In the genomic region with DNA sequence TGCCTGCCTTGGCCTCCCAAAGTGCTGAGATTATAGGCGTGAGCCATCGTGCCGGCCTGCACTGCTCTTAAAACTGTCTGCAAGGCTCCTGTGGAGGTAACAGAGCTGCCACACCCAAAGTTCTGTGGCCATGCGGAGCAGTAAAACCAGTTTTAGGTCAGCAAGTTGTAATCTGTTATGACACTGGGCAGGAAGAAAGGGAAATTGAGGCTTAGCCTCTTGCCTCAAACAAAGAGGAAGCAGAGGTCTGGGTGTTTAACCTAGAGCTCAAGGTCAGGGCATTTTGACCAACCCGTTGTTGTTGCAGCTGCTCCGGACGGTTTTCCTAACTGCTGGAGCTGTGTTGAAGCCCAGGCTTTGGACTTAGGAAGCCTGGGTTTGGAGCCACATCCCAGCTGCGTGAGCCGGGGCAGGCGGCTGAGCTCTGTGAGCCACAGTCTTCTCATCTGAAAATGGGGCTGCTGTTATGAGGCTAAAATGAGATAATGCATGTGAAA, we compare ENCODE assay signal across 1 cellular context.
TF ChIP-seq lines count a peak whose summit lies in the region.

No MANE protein-coding gene starts in this region.

TF ChIP-seq in HepG2, 621 proteins besides CTCF, POLR2A, EP300 and RAD21 (continued from another document and continues in another):
- TF ChIP-seq, protein P1, sequence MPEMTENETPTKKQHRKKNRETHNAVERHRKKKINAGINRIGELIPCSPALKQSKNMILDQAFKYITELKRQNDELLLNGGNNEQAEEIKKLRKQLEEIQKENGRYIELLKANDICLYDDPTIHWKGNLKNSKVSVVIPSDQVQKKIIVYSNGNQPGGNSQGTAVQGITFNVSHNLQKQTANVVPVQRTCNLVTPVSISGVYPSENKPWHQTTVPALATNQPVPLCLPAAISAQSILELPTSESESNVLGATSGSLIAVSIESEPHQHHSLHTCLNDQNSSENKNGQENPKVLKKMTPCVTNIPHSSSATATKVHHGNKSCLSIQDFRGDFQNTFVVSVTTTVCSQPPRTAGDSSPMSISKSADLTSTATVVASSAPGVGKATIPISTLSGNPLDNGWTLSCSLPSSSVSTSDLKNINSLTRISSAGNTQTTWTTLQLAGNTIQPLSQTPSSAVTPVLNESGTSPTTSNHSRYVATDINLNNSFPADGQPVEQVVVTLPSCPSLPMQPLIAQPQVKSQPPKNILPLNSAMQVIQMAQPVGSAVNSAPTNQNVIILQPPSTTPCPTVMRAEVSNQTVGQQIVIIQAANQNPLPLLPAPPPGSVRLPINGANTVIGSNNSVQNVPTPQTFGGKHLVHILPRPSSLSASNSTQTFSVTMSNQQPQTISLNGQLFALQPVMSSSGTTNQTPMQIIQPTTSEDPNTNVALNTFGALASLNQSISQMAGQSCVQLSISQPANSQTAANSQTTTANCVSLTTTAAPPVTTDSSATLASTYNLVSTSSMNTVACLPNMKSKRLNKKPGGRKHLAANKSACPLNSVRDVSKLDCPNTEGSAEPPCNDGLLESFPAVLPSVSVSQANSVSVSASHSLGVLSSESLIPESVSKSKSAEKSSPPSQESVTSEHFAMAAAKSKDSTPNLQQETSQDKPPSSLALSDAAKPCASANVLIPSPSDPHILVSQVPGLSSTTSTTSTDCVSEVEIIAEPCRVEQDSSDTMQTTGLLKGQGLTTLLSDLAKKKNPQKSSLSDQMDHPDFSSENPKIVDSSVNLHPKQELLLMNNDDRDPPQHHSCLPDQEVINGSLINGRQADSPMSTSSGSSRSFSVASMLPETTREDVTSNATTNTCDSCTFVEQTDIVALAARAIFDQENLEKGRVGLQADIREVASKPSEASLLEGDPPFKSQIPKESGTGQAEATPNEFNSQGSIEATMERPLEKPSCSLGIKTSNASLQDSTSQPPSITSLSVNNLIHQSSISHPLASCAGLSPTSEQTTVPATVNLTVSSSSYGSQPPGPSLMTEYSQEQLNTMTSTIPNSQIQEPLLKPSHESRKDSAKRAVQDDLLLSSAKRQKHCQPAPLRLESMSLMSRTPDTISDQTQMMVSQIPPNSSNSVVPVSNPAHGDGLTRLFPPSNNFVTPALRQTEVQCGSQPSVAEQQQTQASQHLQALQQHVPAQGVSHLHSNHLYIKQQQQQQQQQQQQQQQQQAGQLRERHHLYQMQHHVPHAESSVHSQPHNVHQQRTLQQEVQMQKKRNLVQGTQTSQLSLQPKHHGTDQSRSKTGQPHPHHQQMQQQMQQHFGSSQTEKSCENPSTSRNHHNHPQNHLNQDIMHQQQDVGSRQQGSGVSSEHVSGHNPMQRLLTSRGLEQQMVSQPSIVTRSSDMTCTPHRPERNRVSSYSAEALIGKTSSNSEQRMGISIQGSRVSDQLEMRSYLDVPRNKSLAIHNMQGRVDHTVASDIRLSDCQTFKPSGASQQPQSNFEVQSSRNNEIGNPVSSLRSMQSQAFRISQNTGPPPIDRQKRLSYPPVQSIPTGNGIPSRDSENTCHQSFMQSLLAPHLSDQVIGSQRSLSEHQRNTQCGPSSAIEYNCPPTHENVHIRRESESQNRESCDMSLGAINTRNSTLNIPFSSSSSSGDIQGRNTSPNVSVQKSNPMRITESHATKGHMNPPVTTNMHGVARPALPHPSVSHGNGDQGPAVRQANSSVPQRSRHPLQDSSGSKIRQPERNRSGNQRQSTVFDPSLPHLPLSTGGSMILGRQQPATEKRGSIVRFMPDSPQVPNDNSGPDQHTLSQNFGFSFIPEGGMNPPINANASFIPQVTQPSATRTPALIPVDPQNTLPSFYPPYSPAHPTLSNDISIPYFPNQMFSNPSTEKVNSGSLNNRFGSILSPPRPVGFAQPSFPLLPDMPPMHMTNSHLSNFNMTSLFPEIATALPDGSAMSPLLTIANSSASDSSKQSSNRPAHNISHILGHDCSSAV (CRISPR knock-in tag; IDR thresholded peaks at IDR 0.05; ENCODE audit: borderline replicate concordance): no peak
- TF ChIP-seq MNT (IDR thresholded peaks at IDR 0.05): no peak
- TF ChIP-seq ZBTB21 (CRISPR knock-in tag; IDR thresholded peaks at IDR 0.05): no peak
- no peak for TF ChIP-seq ELK4 (CRISPR knock-in tag; IDR thresholded peaks at IDR 0.05; ENCODE audit: borderline replicate concordance)
- TF ChIP-seq, protein P2, sequence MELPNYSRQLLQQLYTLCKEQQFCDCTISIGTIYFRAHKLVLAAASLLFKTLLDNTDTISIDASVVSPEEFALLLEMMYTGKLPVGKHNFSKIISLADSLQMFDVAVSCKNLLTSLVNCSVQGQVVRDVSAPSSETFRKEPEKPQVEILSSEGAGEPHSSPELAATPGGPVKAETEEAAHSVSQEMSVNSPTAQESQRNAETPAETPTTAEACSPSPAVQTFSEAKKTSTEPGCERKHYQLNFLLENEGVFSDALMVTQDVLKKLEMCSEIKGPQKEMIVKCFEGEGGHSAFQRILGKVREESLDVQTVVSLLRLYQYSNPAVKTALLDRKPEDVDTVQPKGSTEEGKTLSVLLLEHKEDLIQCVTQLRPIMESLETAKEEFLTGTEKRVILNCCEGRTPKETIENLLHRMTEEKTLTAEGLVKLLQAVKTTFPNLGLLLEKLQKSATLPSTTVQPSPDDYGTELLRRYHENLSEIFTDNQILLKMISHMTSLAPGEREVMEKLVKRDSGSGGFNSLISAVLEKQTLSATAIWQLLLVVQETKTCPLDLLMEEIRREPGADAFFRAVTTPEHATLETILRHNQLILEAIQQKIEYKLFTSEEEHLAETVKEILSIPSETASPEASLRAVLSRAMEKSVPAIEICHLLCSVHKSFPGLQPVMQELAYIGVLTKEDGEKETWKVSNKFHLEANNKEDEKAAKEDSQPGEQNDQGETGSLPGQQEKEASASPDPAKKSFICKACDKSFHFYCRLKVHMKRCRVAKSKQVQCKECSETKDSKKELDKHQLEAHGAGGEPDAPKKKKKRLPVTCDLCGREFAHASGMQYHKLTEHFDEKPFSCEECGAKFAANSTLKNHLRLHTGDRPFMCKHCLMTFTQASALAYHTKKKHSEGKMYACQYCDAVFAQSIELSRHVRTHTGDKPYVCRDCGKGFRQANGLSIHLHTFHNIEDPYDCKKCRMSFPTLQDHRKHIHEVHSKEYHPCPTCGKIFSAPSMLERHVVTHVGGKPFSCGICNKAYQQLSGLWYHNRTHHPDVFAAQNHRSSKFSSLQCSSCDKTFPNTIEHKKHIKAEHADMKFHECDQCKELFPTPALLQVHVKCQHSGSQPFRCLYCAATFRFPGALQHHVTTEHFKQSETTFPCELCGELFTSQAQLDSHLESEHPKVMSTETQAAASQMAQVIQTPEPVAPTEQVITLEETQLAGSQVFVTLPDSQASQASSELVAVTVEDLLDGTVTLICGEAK (IDR thresholded peaks at IDR 0.05): no peak
- TF ChIP-seq, protein P2 (CRISPR knock-in tag; IDR thresholded peaks at IDR 0.05): no peak
- TF ChIP-seq NR2F6 (IDR thresholded peaks at IDR 0.05): no peak
- TF ChIP-seq NR2F6 (CRISPR knock-in tag; IDR thresholded peaks at IDR 0.05): peak; percentile 72
- TF ChIP-seq MTA3 (CRISPR knock-in tag; IDR thresholded peaks at IDR 0.05): no peak
- no peak for TF ChIP-seq U2AF2 (IDR thresholded peaks at IDR 0.05; ENCODE audit: low read depth, low read length)
- TF ChIP-seq ZNF724P (CRISPR knock-in tag; IDR thresholded peaks at IDR 0.05; ENCODE audit: borderline replicate concordance): no peak
- TF ChIP-seq TBL1XR1 (IDR thresholded peaks at IDR 0.05; ENCODE audit: borderline replicate concordance, low read length, partially characterized antibody): no peak
- peak; percentile 71; the same call in 1 of the 2 replicates for TF ChIP-seq ZNF710 (CRISPR knock-in tag; IDR thresholded peaks at IDR 0.05; ENCODE audit: borderline replicate concordance)
- no peak for TF ChIP-seq ZFP36 (IDR thresholded peaks at IDR 0.05; ENCODE audit: borderline replicate concordance, low read depth, low read length, partially characterized antibody)
- no peak for TF ChIP-seq YEATS2 (CRISPR knock-in tag; IDR thresholded peaks at IDR 0.05; ENCODE audit: borderline replicate concordance)
- TF ChIP-seq RXRA (CRISPR knock-in tag; IDR thresholded peaks at IDR 0.05): peak; percentile 28
- peak; percentile 54 for TF ChIP-seq ARID5B (CRISPR knock-in tag; IDR thresholded peaks at IDR 0.05)
- TF ChIP-seq TEAD3 (CRISPR knock-in tag; optimal IDR thresholded peaks at IDR 0.05; ENCODE audit: borderline replicate concordance): no peak
